Comparison of ENCODE assay signal across 26 cellular contexts in genomic region chr12:81585787-81586186, GRCh38.
"Had no signal": no experiment of that assay in that cellular context is flagged by ENCODE, and none has a peak within 500 bp of the region (broad histone marks: within the 10 kb centered on the region; RNA-seq: fewer than 3 reads in every experiment).

No MANE protein-coding gene starts in this region.

- H3K4me3 ChIP-seq: ascending aorta, breast epithelium, cardiac muscle cell, colonic mucosa, esophagus squamous epithelium had no signal

- H3K4me1 ChIP-seq: ascending aorta, breast epithelium, colonic mucosa, esophagus squamous epithelium had no signal

- H3K27me3 ChIP-seq: ascending aorta, breast epithelium, cardiac muscle cell, colonic mucosa, esophagus squamous epithelium had no signal

- ATAC-seq: activated CD4-positive, alpha-beta T cell treated with anti-CD3 and anti-CD28 coated beads for 36 hours; activated CD8-positive, alpha-beta memory T cell treated with anti-CD3 and anti-CD28 coated beads, Interleukin-2, amount 10 ng/mL, durations not matched to agents 7 days and 5 days; activated CD8-positive, alpha-beta T cell treated with anti-CD3 and anti-CD28 coated beads, Interleukin-2, amount 10 ng/mL, durations not matched to agents 7 days and 5 days had no signal

- H3K27ac ChIP-seq: ascending aorta, breast epithelium, cardiac muscle cell, colonic mucosa, epithelial cell of prostate, esophagus squamous epithelium had no signal

- DNase-seq: activated CD4-positive, alpha-beta memory T cell treated with anti-CD3 and anti-CD28 coated beads for 36 hours; activated CD4-positive, alpha-beta T cell treated with anti-CD3 and anti-CD28 coated beads for 36 hours; activated CD4-positive, alpha-beta T cell treated with anti-CD3 and anti-CD28 coated beads, Interleukin-2, amount 10 ng/mL, durations not matched to agents 24 days and 14 days; activated CD4-positive, CD25-positive, alpha-beta regulatory T cell; activated CD4-positive, CD25-positive, alpha-beta regulatory T cell treated with anti-CD3 and anti-CD28 coated beads, Interleukin-2, amount 50 U/mL, for 72 hours; activated CD8-positive, alpha-beta memory T cell treated with anti-CD3 and anti-CD28 coated beads, Interleukin-2, amount 10 ng/mL, durations not matched to agents 7 days and 5 days; activated CD8-positive, alpha-beta memory T cell treated with anti-CD3 and anti-CD28 coated beads, Interleukin-2, amount 50 U/mL, for 4 hours; activated CD8-positive, alpha-beta T cell treated with anti-CD3 and anti-CD28 coated beads, Interleukin-2, amount 10 ng/mL, durations not matched to agents 7 days and 5 days; activated effector memory CD4-positive, alpha-beta T cell treated with anti-CD3 and anti-CD28 coated beads, Interleukin-2, amount 50 U/mL, for 16 hours; activated naive CD4-positive, alpha-beta T cell treated with anti-CD3 and anti-CD28 coated beads for 36 hours; activated naive CD8-positive, alpha-beta T cell treated with anti-CD3 and anti-CD28 coated beads for 36 hours; activated T-cell treated with anti-CD3 and anti-CD28 coated beads, Interleukin-2, amount 50 U/mL, for 1 hour; activated T-cell treated with anti-CD3 and anti-CD28 coated beads, Interleukin-2, amount 50 U/mL, for 48 hours; central memory CD4-positive, alpha-beta T cell; cerebellar nuclear complex; colonic mucosa; effector CD8-positive, alpha-beta T cell; esophagus squamous epithelium; foreskin fibroblast; T-helper 2 cell had no signal

- H3K9me3 ChIP-seq: ascending aorta, colonic mucosa had no signal

- H3K36me3 ChIP-seq: ascending aorta, breast epithelium, cardiac muscle cell, colonic mucosa, esophagus squamous epithelium had no signal

- FAIRE-seq: endometrium, endothelial cell of umbilical vein had no signal
